ENCODE assay signal across 7 cellular contexts in the genomic region with DNA sequence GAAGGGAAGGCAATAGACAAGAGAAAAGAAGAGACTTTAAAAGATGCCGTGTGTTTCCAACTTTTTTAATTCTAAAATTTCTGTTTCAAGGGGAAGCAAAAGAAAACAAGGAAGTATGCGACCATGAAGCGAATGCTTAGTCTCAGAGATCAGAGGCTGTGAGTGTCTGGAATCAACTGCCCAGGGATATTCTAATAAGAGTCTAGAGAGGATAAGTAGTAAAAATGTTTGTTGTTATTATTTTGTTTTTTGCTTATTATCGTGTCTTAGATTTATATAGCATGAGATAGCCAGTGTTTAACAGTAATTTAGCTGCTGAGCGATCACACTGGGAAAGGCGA. TPM values are rescaled to one million over a fixed set of nuclear protein-coding genes. Genes with fewer than 3 reads are reported as not detected.
DNase-seq lines count a peak whose midpoint lies in the region; ATAC-seq, FAIRE-seq and TF ChIP-seq lines count a peak whose summit lies in the region.

No MANE protein-coding gene starts in this region.

- peaks cover 60% of the 10 kb centered on the region for H3K79me2 ChIP-seq in keratinocyte (ENCODE audit: control insufficient read depth, insufficient read depth, low read length)

- no peaks in the 10 kb centered on the region for H3K9me1 ChIP-seq in keratinocyte (ENCODE audit: control insufficient read depth, extremely low read depth, insufficient read depth, low read length)

- H3K27me3 Mint-ChIP-seq in activated naive CD8-positive, alpha-beta T cell treated with anti-CD3 and anti-CD28 coated beads, Interleukin-2, amount 10 ng/mL, durations not matched to agents 7 days and 5 days = no peaks in the 10 kb centered on the region

- POLR2A ChIA-PET in activated naive CD8-positive, alpha-beta T cell treated with anti-CD3 and anti-CD28 coated beads, Interleukin-2, amount 10 ng/mL, durations not matched to agents 7 days and 5 days (lab: Charles Lee) = no interaction called here

- H3K27me3 ChIP-seq in keratinocyte (ENCODE audit: control insufficient read depth, extremely low read depth, insufficient read depth, low read length) = no peaks in the 10 kb centered on the region
- H3K27me3 ChIP-seq in subcutaneous abdominal adipose tissue (ENCODE audit: control insufficient read depth in 5 of 5, insufficient read depth in 4 of 5, low read length in 5 of 5) = peaks cover 0 to 2% (median 0%) of the 10 kb centered on the region in 5 donors

- H3K27ac Mint-ChIP-seq in activated naive CD8-positive, alpha-beta T cell treated with anti-CD3 and anti-CD28 coated beads, Interleukin-2, amount 10 ng/mL, durations not matched to agents 7 days and 5 days = peak overlapping the region; percentile 98

- peaks cover 2% of the 10 kb centered on the region for H4K20me1 ChIP-seq in keratinocyte (ENCODE audit: control insufficient read depth, extremely low read depth, insufficient read depth, low read length)

- peak overlapping the region; percentile 86 for H3K9ac ChIP-seq in keratinocyte (ENCODE audit: control insufficient read depth, extremely low read depth, insufficient read depth, low read length)
- peak overlapping the region; percentile 88 to 98 (median 94) for H3K9ac ChIP-seq in subcutaneous abdominal adipose tissue (ENCODE audit: low read length in 5 of 5)

- peak overlapping the region; percentile 91 for H3K4me2 ChIP-seq in keratinocyte (ENCODE audit: control insufficient read depth, extremely low read depth, insufficient read depth, low read depth, low read length)

- H3K9me3 ChIP-seq in keratinocyte (ENCODE audit: control insufficient read depth, low read depth, low read length) (no peaks in the 10 kb centered on the region), subcutaneous abdominal adipose tissue (ENCODE audit: control insufficient read depth in 5 of 5, low read length in 5 of 5) (no peaks in the 10 kb centered on the region)

- TF ChIP-seq CTCF in keratinocyte (optimal IDR thresholded peaks at IDR 0.05 in 1 of 3, IDR thresholded peaks at IDR 0.05 in 1 of 3, conservative IDR thresholded peaks at IDR 0.05 in 1 of 3; ENCODE audit: extremely low read depth in 1 of 3, insufficient read depth in 2 of 3, low read length in 3 of 3) (no peak), GM20000 (IDR thresholded peaks at IDR 0.05; ENCODE audit: extremely low read depth, missing control alignments) (no peak)

- H3K27ac ChIP-seq in keratinocyte (ENCODE audit: control insufficient read depth, insufficient read depth, low read length) (peak overlapping the region; percentile 84), subcutaneous abdominal adipose tissue (ENCODE audit: low read depth, low read length) (peak overlapping the region; percentile 59)

- no peaks in the 10 kb centered on the region for H3K9me3 Mint-ChIP-seq in activated naive CD8-positive, alpha-beta T cell treated with anti-CD3 and anti-CD28 coated beads, Interleukin-2, amount 10 ng/mL, durations not matched to agents 7 days and 5 days

- H3K4me1 Mint-ChIP-seq in activated naive CD8-positive, alpha-beta T cell treated with anti-CD3 and anti-CD28 coated beads, Interleukin-2, amount 10 ng/mL, durations not matched to agents 7 days and 5 days = peaks cover 38% of the 10 kb centered on the region

- no peak for DNase-seq in activated naive CD8-positive, alpha-beta T cell treated with anti-CD3 and anti-CD28 coated beads, Interleukin-2, amount 10 ng/mL, durations not matched to agents 7 days and 5 days
- DNase-seq in keratinocyte (ENCODE audit: low read depth, low spot score) (no peak), GM20000 (ENCODE audit: low spot score) (no peak)

- H3K4me1 ChIP-seq in keratinocyte (ENCODE audit: control insufficient read depth, extremely low read depth, insufficient read depth, low read length) (peaks cover 18% of the 10 kb centered on the region), subcutaneous abdominal adipose tissue (ENCODE audit: control insufficient read depth in 5 of 5, insufficient read depth in 5 of 5, low read length in 5 of 5) (peaks cover 8 to 30% (median 21%) of the 10 kb centered on the region in 5 donors)

- H3K36me3 ChIP-seq in keratinocyte (ENCODE audit: control insufficient read depth in 2 of 2, extremely low read depth in 1 of 2, insufficient read depth in 2 of 2, low read length in 2 of 2) (peaks cover 2 to 8% of the 10 kb centered on the region in 2 experiments), subcutaneous abdominal adipose tissue (ENCODE audit: control insufficient read depth in 5 of 5, insufficient read depth in 5 of 5, low read length in 5 of 5) (peaks cover 13 to 26% (median 19%) of the 10 kb centered on the region in 5 donors)

- ATAC-seq in HG03432 (IDR thresholded peaks at IDR 0.05; ENCODE audit: unreplicated experiment) = peak; percentile 12
- ATAC-seq in activated naive CD8-positive, alpha-beta T cell treated with anti-CD3 and anti-CD28 coated beads, Interleukin-2, amount 10 ng/mL, durations not matched to agents 7 days and 5 days (ENCODE audit: low read depth) = no peak
- no peak for ATAC-seq in GM19035 (IDR thresholded peaks at IDR 0.05; ENCODE audit: unreplicated experiment)
- no peak for ATAC-seq in GM18858 (IDR thresholded peaks at IDR 0.05; ENCODE audit: unreplicated experiment)

- H3K4me3 ChIP-seq in keratinocyte (ENCODE audit: control insufficient read depth in 2 of 3, extremely low read depth in 1 of 3, insufficient read depth in 2 of 3, low read depth in 1 of 3, low read length in 3 of 3) (peak overlapping the region; percentile 71 to 92 (median 82)), subcutaneous abdominal adipose tissue (ENCODE audit: low read depth in 1 of 5, low read length in 5 of 5) (peak overlapping the region; percentile 79 to 93 (median 86))

- FAIRE-seq in keratinocyte (lab: Jason Lieb, UNC) = no peak

- peak overlapping the region; percentile 58 for H2AFZ ChIP-seq in keratinocyte (ENCODE audit: control insufficient read depth, low read length)

- peaks cover 19% of the 10 kb centered on the region for H3K36me3 Mint-ChIP-seq in activated naive CD8-positive, alpha-beta T cell treated with anti-CD3 and anti-CD28 coated beads, Interleukin-2, amount 10 ng/mL, durations not matched to agents 7 days and 5 days

- H3K4me3 Mint-ChIP-seq in activated naive CD8-positive, alpha-beta T cell treated with anti-CD3 and anti-CD28 coated beads, Interleukin-2, amount 10 ng/mL, durations not matched to agents 7 days and 5 days = peak overlapping the region; percentile 98

- dilution Hi-C loops in keratinocyte (cut with MboI; ENCODE audit: extremely low pct_ligation_motif_present, low sequenced_read_pairs) = no loop called here

RNA-seq across cellular contexts. Expression of a gene that starts 0.4 kb away (rescaled TPM):
- 10 to 100 TPM; 53.9 to 57.9 TPM for total RNA-seq in activated naive CD8-positive, alpha-beta T cell treated with anti-CD3 and anti-CD28 coated beads, Interleukin-2, amount 10 ng/mL, durations not matched to agents 7 days and 5 days
- polyA plus RNA-seq in keratinocyte = 49.0 to 86.8 TPM (median 53.5 TPM) in 3 replicates
- 35.4 TPM for polyA plus RNA-seq in keratinocyte (2011; ENCODE audit: low read depth)
- 58.7 and 112 TPM in 2 replicates for polyA plus RNA-seq in keratinocyte (2011; cell fraction: cytosol; rRNA removed)
- 49.0 and 63.8 TPM in 2 replicates for polyA plus RNA-seq in keratinocyte (2011; cell fraction: nucleus; rRNA removed)
- 49.5 and 51.8 TPM in 2 replicates for polyA plus RNA-seq in keratinocyte (2012; ENCODE audit: low replicate concordance)
- 16.6 to 90.7 TPM (median 50.3 TPM) in 3 replicates for polyA minus RNA-seq in keratinocyte
- polyA minus RNA-seq in keratinocyte (2011; cell fraction: cytosol; rRNA and poly(A)+ RNA removed) = 18.8 TPM
- polyA minus RNA-seq in keratinocyte (2011; cell fraction: nucleus; rRNA and poly(A)+ RNA removed) = 7.9 and 31.7 TPM in 2 replicates

RNA-seq across cellular contexts. Expression of a gene that starts 0.5 kb away (rescaled TPM):
- 10 to 100 TPM; 47.0 to 47.6 TPM for total RNA-seq in activated naive CD8-positive, alpha-beta T cell treated with anti-CD3 and anti-CD28 coated beads, Interleukin-2, amount 10 ng/mL, durations not matched to agents 7 days and 5 days
- 31.2 to 40.6 TPM (median 36.7 TPM) in 3 replicates for polyA plus RNA-seq in keratinocyte
- polyA plus RNA-seq in keratinocyte (2011; ENCODE audit: low read depth) = 10.7 TPM
- 24.1 and 34.0 TPM in 2 replicates for polyA plus RNA-seq in keratinocyte (2011; cell fraction: cytosol; rRNA removed)
- polyA plus RNA-seq in keratinocyte (2011; cell fraction: nucleus; rRNA removed) = 63.3 and 63.7 TPM in 2 replicates
- 13.2 and 23.4 TPM in 2 replicates for polyA plus RNA-seq in keratinocyte (2012; ENCODE audit: low replicate concordance)
- polyA minus RNA-seq in keratinocyte = 111 to 164 TPM (median 118 TPM) in 3 replicates
- polyA minus RNA-seq in keratinocyte (2011; cell fraction: cytosol; rRNA and poly(A)+ RNA removed) = 65.2 TPM
- 90.4 and 112 TPM in 2 replicates for polyA minus RNA-seq in keratinocyte (2011; cell fraction: nucleus; rRNA and poly(A)+ RNA removed)

RNA-seq across cellular contexts. Expression of a gene that starts 49.8 kb away (rescaled TPM):
- 10 to 100 TPM; 71.7 to 74.4 TPM for total RNA-seq in activated naive CD8-positive, alpha-beta T cell treated with anti-CD3 and anti-CD28 coated beads, Interleukin-2, amount 10 ng/mL, durations not matched to agents 7 days and 5 days
- polyA plus RNA-seq in keratinocyte = 5.9 to 13.8 TPM (median 10.0 TPM) in 3 replicates
- polyA plus RNA-seq in keratinocyte (2011; ENCODE audit: low read depth) = 42.5 TPM
- polyA plus RNA-seq in keratinocyte (2011; cell fraction: cytosol; rRNA removed) = 10.5 and 11.8 TPM in 2 replicates
- polyA plus RNA-seq in keratinocyte (2011; cell fraction: nucleus; rRNA removed) = 40.2 and 46.6 TPM in 2 replicates
- polyA plus RNA-seq in keratinocyte (2012; ENCODE audit: low replicate concordance) = 21.1 and 30.9 TPM in 2 replicates
- 15.6 to 35.0 TPM (median 30.1 TPM) in 3 replicates for polyA minus RNA-seq in keratinocyte
- 5.8 TPM for polyA minus RNA-seq in keratinocyte (2011; cell fraction: cytosol; rRNA and poly(A)+ RNA removed)
- 33.0 and 84.2 TPM in 2 replicates for polyA minus RNA-seq in keratinocyte (2011; cell fraction: nucleus; rRNA and poly(A)+ RNA removed)
